Comparison of ENCODE assay signal across 1 cellular context in genomic region chr17:82006468-82007227, GRCh38.
TF ChIP-seq lines count a peak whose summit lies in the region.

No MANE protein-coding gene starts in this region.

TF ChIP-seq in H1, 55 proteins besides CTCF, POLR2A, EP300 and RAD21:
- TF ChIP-seq GABPA (IDR thresholded peaks at IDR 0.05; ENCODE audit: borderline replicate concordance, insufficient read depth, low read length) (no peak), RXRA (IDR thresholded peaks at IDR 0.05; ENCODE audit: insufficient read depth, low read depth, low read length) (no peak), CBX5 (IDR thresholded peaks at IDR 0.05; ENCODE audit: low read depth, low read length) (no peak), NRF1 (IDR thresholded peaks at IDR 0.05; ENCODE audit: low read depth, low read length) (no peak), RBBP5 (IDR thresholded peaks at IDR 0.05; ENCODE audit: borderline replicate concordance, low read depth, low read length) (no peak)
TF ChIP-seq in H1: peak in this region for 0.
